8 cellular contexts compared by ENCODE assay signal in the genomic region with DNA sequence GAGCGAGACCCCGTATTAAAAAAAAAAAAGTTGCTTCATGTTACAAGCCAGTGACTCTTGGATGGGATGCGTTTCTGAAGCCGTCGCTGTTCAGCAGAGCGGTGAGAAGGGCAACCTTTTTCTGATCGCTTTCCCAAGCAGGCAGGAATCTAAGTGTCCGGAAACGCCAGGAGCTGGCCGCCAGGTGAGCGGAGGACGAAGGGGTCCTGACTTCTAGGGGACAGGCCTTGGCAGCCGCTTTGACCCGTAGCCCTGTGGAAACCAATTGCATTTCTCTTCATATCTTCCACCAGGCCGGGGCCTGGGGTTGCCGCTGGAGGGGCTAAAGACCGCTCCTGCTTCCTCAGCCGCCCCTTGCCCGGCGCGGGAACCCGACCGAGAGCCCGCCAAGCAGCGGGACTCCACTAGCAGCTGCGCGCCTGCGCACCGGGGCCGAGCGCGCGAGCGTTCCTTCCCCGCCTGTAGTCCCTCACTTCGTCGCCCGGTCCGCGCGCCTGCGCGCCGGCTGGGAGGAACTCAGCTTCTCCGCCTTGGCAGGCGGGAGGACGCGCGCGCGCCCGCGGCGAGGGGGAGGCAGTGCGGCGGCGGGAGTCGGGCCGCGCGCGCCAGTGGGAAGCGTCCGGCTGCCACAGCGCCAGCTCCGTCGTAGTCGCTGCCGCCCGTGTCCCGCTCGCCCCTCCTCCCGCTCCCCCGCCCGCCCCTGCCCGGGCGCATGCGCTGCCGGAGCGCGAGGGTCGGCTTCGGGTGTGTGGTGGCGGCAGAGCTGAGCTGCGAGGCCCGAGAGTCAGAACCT. TPM values are rescaled to one million over a fixed set of nuclear protein-coding genes. Genes with fewer than 3 reads are reported as not detected.
A peak's percentile ranks its signal among the peaks of the same experiment; 100 is the strongest.
DNase-seq lines count a peak whose midpoint lies in the region; ATAC-seq and TF ChIP-seq lines count a peak whose summit lies in the region.

A gene with protein sequence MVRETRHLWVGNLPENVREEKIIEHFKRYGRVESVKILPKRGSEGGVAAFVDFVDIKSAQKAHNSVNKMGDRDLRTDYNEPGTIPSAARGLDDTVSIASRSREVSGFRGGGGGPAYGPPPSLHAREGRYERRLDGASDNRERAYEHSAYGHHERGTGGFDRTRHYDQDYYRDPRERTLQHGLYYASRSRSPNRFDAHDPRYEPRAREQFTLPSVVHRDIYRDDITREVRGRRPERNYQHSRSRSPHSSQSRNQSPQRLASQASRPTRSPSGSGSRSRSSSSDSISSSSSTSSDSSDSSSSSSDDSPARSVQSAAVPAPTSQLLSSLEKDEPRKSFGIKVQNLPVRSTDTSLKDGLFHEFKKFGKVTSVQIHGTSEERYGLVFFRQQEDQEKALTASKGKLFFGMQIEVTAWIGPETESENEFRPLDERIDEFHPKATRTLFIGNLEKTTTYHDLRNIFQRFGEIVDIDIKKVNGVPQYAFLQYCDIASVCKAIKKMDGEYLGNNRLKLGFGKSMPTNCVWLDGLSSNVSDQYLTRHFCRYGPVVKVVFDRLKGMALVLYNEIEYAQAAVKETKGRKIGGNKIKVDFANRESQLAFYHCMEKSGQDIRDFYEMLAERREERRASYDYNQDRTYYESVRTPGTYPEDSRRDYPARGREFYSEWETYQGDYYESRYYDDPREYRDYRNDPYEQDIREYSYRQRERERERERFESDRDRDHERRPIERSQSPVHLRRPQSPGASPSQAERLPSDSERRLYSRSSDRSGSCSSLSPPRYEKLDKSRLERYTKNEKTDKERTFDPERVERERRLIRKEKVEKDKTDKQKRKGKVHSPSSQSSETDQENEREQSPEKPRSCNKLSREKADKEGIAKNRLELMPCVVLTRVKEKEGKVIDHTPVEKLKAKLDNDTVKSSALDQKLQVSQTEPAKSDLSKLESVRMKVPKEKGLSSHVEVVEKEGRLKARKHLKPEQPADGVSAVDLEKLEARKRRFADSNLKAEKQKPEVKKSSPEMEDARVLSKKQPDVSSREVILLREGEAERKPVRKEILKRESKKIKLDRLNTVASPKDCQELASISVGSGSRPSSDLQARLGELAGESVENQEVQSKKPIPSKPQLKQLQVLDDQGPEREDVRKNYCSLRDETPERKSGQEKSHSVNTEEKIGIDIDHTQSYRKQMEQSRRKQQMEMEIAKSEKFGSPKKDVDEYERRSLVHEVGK (N-terminal part only) (plus strand): TSS at position 608 of the 793 bp plus-strand sequence. CDS start 361 bp downstream, outside the sequence.

- peak in 9 of 11 experiments; percentile 9 to 57 (median 41) for TF ChIP-seq CTCF in spleen (IDR thresholded peaks at IDR 0.05 in 8 of 11, conservative IDR thresholded peaks at IDR 0.05 in 3 of 11)

- H3K27ac ChIP-seq in caudate nucleus (ENCODE audit: low read depth, low read length) (peak within 1 kb of the TSS; percentile 97), spleen (peak within 1 kb of the TSS; percentile 96 to 99 (median 98))

- peak within 1 kb of the TSS; percentile 68 to 92 (median 76) for H3K4me3 ChIP-seq in spleen

- intact Hi-C loops in spleen (cut with DNase I; ENCODE audit: low total_unique reads) = no loop called here

- no peaks in the 10 kb centered on the region for H3K27me3 ChIP-seq in spleen (replicated peaks in 1 of 7)

- peak; percentile 9 to 86 (median 22) for TF ChIP-seq POLR2A in spleen (IDR thresholded peaks at IDR 0.05)

- DNase-seq in AG08395 (ENCODE audit: low spot score) (peak; percentile 98), NCI-H345 treated with DMSO at 0.1 percent for 48 hours (lab: John Stamatoyannopoulos, UW; ENCODE audit: unreplicated experiment) (peak; percentile 97), caudate nucleus (lab: John Stamatoyannopoulos, UW) (peak in 60 of 61 donors; percentile 74 to 98 (median 95)), inferior parietal cortex (ENCODE audit: extremely low spot score) (peak; percentile 98), spleen (peak; percentile 100)
- peak; percentile 92 to 99 (median 96) for DNase-seq in activated CD4-positive, CD25-positive, alpha-beta regulatory T cell (lab: John Stamatoyannopoulos, UW)

- H3K36me3 ChIP-seq in spleen = no peaks in the 10 kb centered on the region

- ATAC-seq in GM19025 (IDR thresholded peaks at IDR 0.05; ENCODE audit: low read depth, unreplicated experiment) = peak; percentile 65
- ATAC-seq in HG03280 (IDR thresholded peaks at IDR 0.05; ENCODE audit: unreplicated experiment) = peak; percentile 69

- H3K9me3 ChIP-seq in spleen = no peaks in the 10 kb centered on the region

- peaks cover 44 to 83% (median 63%) of the 10 kb centered on the region in 6 donors for H3K4me1 ChIP-seq in spleen

- 0 to 2% (median 1%) methylated on average over 21 to 86 of the region's 86 CpGs for WGBS in spleen, 5 donors

RNA-seq across cellular contexts. Expression of the gene that starts here (rescaled TPM):
- total RNA-seq in spleen = 10 to 100 TPM; 54.1 to 75.9 (median 63.0) TPM
- 10 to 100 TPM in 1 of 3 donors, 1 to 10 TPM in 2; 8.0 to 14.1 (median 9.3) TPM for polyA plus RNA-seq in spleen

Comparison
In these comparisons a context has a peak if more than half of its experiments do, and no peak if none do; other contexts are left out.
1. Peak in every context shown above with its lines: DNase-seq, ATAC-seq, H3K4me3 ChIP-seq and H3K27ac ChIP-seq.